In genomic region chr13:20526664-20527063, GRCh38 we compare ENCODE assay signal across 1 cellular context.
TF ChIP-seq lines count a peak whose summit lies in the region.

No MANE protein-coding gene starts in this region.

TF ChIP-seq in IMR-90, 13 proteins besides CTCF, POLR2A, EP300 and RAD21 (continued from another document):
- TF ChIP-seq USF2 (IDR thresholded peaks at IDR 0.05; ENCODE audit: low read depth, low read length) (no peak), MXI1 (IDR thresholded peaks at IDR 0.05; ENCODE audit: borderline replicate concordance, low read depth, low read length) (no peak), SMC3 (IDR thresholded peaks at IDR 0.05; ENCODE audit: low read depth, low read length) (no peak), RCOR1 (IDR thresholded peaks at IDR 0.05; ENCODE audit: insufficient replicate concordance, low read length) (no peak), MAFK (IDR thresholded peaks at IDR 0.05; ENCODE audit: low read depth, low read length) (no peak)
